Comparison of ENCODE assay signal across 21 cellular contexts in genomic region chr4:159159611-159160010, GRCh38.
"Had no signal": no experiment of that assay in that cellular context is flagged by ENCODE, and none has a peak within 500 bp of the region (broad histone marks: within the 10 kb centered on the region; RNA-seq: fewer than 3 reads in every experiment).

No MANE protein-coding gene starts in this region.

- H2AFZ ChIP-seq: parathyroid adenoma had no signal

- DNase-seq: activated CD4-positive, alpha-beta memory T cell treated with anti-CD3 and anti-CD28 coated beads for 36 hours; activated CD8-positive, alpha-beta memory T cell treated with anti-CD3 and anti-CD28 coated beads, Interleukin-2, amount 10 ng/mL, durations not matched to agents 7 days and 5 days; activated naive CD4-positive, alpha-beta T cell treated with anti-CD3 and anti-CD28 coated beads for 36 hours; activated naive CD8-positive, alpha-beta T cell treated with anti-CD3 and anti-CD28 coated beads, Interleukin-2, amount 50 U/mL, for 24 hours; activated T-cell treated with anti-CD3 and anti-CD28 coated beads, Interleukin-2, amount 50 U/mL, for 1 hour; aorta; effector memory CD8-positive, alpha-beta T cell; erythroblast; islet precursor cell; mucosa of descending colon; naive thymus-derived CD8-positive, alpha-beta T cell; small intestine; stimulated activated CD4-positive, alpha-beta T cell treated with anti-CD3 and anti-CD28 coated beads, Interleukin-4, amount 100 ng/mL, for 4 hours; stimulated activated CD8-positive, alpha-beta memory T cell treated with anti-CD3 and anti-CD28 coated beads, Interleukin-4, amount 100 ng/mL, for 48 hours; stimulated activated naive CD4-positive, alpha-beta T cell treated with Interleukin-2 at 50 U/mL for 16 hours; substantia nigra; uterus; WERI-Rb-1 had no signal

- H3K4me3 ChIP-seq: mucosa of descending colon, tibial nerve, uterus had no signal

- H3K27me3 ChIP-seq: neutrophil, tibial nerve, uterus had no signal

- H3K9ac ChIP-seq: parathyroid adenoma had no signal

- H3K9me3 ChIP-seq: mucosa of descending colon, neutrophil, tibial nerve, uterus had no signal

- H3K36me3 ChIP-seq: neutrophil, tibial nerve, uterus, WERI-Rb-1 had no signal

- ATAC-seq: activated CD8-positive, alpha-beta memory T cell treated with anti-CD3 and anti-CD28 coated beads, Interleukin-2, amount 10 ng/mL, durations not matched to agents 7 days and 5 days; activated naive CD8-positive, alpha-beta T cell treated with anti-CD3 and anti-CD28 coated beads, Interleukin-2, amount 50 U/mL, for 24 hours; effector memory CD8-positive, alpha-beta T cell; mucosa of descending colon; naive thymus-derived CD8-positive, alpha-beta T cell had no signal

- H3K27ac ChIP-seq: neutrophil, parathyroid adenoma, tibial nerve, uterus, WERI-Rb-1 had no signal
